8 cellular contexts compared by ENCODE assay signal in the genomic region with DNA sequence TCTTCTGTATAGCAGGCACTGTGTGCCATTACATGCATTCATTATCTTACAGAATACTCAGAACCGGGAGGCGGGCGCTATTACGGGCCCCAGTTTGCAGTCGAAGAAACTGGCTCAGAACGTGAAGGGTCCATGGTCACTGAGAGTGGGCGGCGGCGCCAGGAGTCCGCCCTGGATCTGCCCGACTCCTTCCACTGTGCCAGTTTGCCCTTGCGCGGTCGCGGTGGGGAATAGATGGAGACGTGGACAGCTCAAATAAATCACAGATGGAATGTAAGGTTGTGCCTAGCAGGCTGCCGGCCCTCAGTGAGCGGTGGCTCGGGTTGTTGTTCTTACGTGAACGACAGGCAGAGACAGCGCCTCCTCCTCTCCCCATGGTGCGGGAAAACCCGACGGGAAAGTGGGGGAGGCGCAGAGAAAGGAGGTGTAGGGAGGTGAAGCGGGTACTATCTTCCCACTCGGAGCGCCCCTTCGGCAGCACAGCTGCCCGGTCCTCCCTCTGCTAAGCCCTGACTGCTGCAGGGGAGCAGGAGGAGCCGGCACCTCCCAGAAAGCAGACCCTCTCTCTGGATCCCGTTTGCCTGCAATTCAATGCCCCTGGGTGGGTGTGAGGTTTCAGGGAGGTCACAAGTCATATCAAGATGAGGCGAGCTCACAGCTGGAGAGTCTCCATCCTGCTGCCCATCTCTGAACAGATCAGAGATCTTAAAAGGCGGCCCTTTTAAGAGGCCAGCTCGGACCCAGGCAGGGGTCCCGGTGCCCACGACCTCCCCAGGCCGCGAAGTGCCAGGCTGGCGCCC. TPM values are rescaled to one million over a fixed set of nuclear protein-coding genes. Genes with fewer than 3 reads are reported as not detected.
DNase-seq lines count a peak whose midpoint lies in the region; ATAC-seq and TF ChIP-seq lines count a peak whose summit lies in the region.

No MANE protein-coding gene starts in this region.

- DNase-seq in AG04449 (ENCODE audit: low read depth, low spot score), result no peak
- peak; percentile 27 for DNase-seq in T-helper 2 cell treated with Interferon-gamma antibody and Interleukin-4, amounts not matched to agents 5 μg/mL and 100 μg/mL, for 36 hours (ENCODE audit: low spot score)
- peak in 2 of 10 donors; percentile 50 to 60 for DNase-seq in dorsolateral prefrontal cortex
- peak; percentile 84 for DNase-seq in mesenteric fat pad (ENCODE audit: low spot score)
- no peak for DNase-seq in HUDEP-2 (lab: John Stamatoyannopoulos, UW; ENCODE audit: unreplicated experiment in 76 of 76)

- ATAC-seq in GM21723 (IDR thresholded peaks at IDR 0.05; ENCODE audit: unreplicated experiment), result peak; percentile 13
- ATAC-seq in GM19351 (IDR thresholded peaks at IDR 0.05; ENCODE audit: unreplicated experiment), result no peak

- H3K27ac Mint-ChIP-seq in T-helper 2 cell treated with Interferon-gamma antibody and Interleukin-4, amounts not matched to agents 5 μg/mL and 100 μg/mL, for 36 hours, result peak overlapping the region; percentile 16

- peaks cover 27% of the 10 kb centered on the region for H3K27me3 Mint-ChIP-seq in T-helper 2 cell treated with Interferon-gamma antibody and Interleukin-4, amounts not matched to agents 5 μg/mL and 100 μg/mL, for 36 hours (ENCODE audit: low read depth)

- H3K4me3 ChIP-seq in AG04449 (ENCODE audit: low read depth, low read length) (peak overlapping the region; percentile 36), dorsolateral prefrontal cortex (peak overlapping the region; percentile 43 to 85 (median 66))

- no peak for TF ChIP-seq CTCF in AG04449 (IDR thresholded peaks at IDR 0.05; ENCODE audit: insufficient read depth, low read length, missing control alignments)
- TF ChIP-seq CTCF in dorsolateral prefrontal cortex (IDR thresholded peaks at IDR 0.05 in 54 of 56, conservative IDR thresholded peaks at IDR 0.05 in 2 of 56; ENCODE audit: low read depth in 1 of 56, partially characterized antibody in 56 of 56), result peak in 1 of 56 donors; percentile 5

- H3K27ac ChIP-seq in dorsolateral prefrontal cortex (peak overlapping the region; percentile 76 to 100 (median 98)), temporal lobe (ENCODE audit: low read depth, low read length) (peak overlapping the region; percentile 94)

- H3K27me3 ChIP-seq in dorsolateral prefrontal cortex, result peaks cover 0 to 30% (median 13%) of the 10 kb centered on the region in 45 donors

- CTCF ChIA-PET in AG04449 (lab: Yijun Ruan, JAX), result interaction anchor here (0.6 to 8.0 kb wide), 41 partner anchors 8 to 266 kb away, joined by 3 to 149 read pairs (median 5); partner anchors contain the start of gene SMAP2

- no peaks in the 10 kb centered on the region for H3K9me3 Mint-ChIP-seq in T-helper 2 cell treated with Interferon-gamma antibody and Interleukin-4, amounts not matched to agents 5 μg/mL and 100 μg/mL, for 36 hours

- POLR2A ChIA-PET in AG04449 (lab: Yijun Ruan, JAX), result interaction anchor here (0.6 to 0.7 kb wide), 2 partner anchors 10 to 155 kb away, joined by 3 read pairs; partner anchors contain the start of gene RLF

- H3K36me3 Mint-ChIP-seq in T-helper 2 cell treated with Interferon-gamma antibody and Interleukin-4, amounts not matched to agents 5 μg/mL and 100 μg/mL, for 36 hours (ENCODE audit: low read depth), result no peaks in the 10 kb centered on the region

- peaks cover 37% of the 10 kb centered on the region for H3K4me1 Mint-ChIP-seq in T-helper 2 cell treated with Interferon-gamma antibody and Interleukin-4, amounts not matched to agents 5 μg/mL and 100 μg/mL, for 36 hours (ENCODE audit: low read depth)

- intact Hi-C loops in dorsolateral prefrontal cortex (cut with DNase I), result loop anchor here (1.0 to 10.0 kb wide), 5 partner anchors 57 to 274 kb away; partner anchors contain the start of genes ZMPSTE24 (in 2 of the 2), CAP1 (in 1 of the 2) and RLF (in 1 of the 2)

- peak overlapping the region; percentile 80 for H3K4me3 Mint-ChIP-seq in T-helper 2 cell treated with Interferon-gamma antibody and Interleukin-4, amounts not matched to agents 5 μg/mL and 100 μg/mL, for 36 hours

RNA-seq across cellular contexts. Expression of gene COL9A2, which starts 1.1 kb away (rescaled TPM):
- 100 to 1,000 TPM in 2 of 120 experiments, 10 to 100 TPM in 118; 11.0 to 162 (median 38.4) TPM for total RNA-seq in dorsolateral prefrontal cortex
- 0.48 TPM for total RNA-seq in mesenteric fat pad
- total RNA-seq in temporal lobe, result 6.9 TPM

RNA-seq across cellular contexts. Expression of gene SMAP2, which starts 57.5 kb away (rescaled TPM):
- total RNA-seq in dorsolateral prefrontal cortex, result 100 to 1,000 TPM in 80 of 120 experiments, 10 to 100 TPM in 40; 58.5 to 148 (median 109) TPM
- total RNA-seq in mesenteric fat pad, result 69.7 TPM
- total RNA-seq in temporal lobe, result 27.3 TPM

RNA-seq across cellular contexts. Expression of gene ZMPSTE24, which starts 58.0 kb away (rescaled TPM):
- total RNA-seq in dorsolateral prefrontal cortex (10 to 100 TPM; 20.8 to 36.8 (median 28.6) TPM), mesenteric fat pad (41.3 TPM), temporal lobe (35.2 TPM)

Comparison
In these comparisons a context has a peak if more than half of its experiments do, and no peak if none do; other contexts are left out.
1. DNase-seq: peak in T-helper 2 cell treated with Interferon-gamma antibody and Interleukin-4, amounts not matched to agents 5 μg/mL and 100 μg/mL, for 36 hours (single experiment) and mesenteric fat pad (single experiment); none in AG04449 (single experiment) and HUDEP-2 (0 of 76).